ENCODE assay signal across 18 cellular contexts in the genomic region with DNA sequence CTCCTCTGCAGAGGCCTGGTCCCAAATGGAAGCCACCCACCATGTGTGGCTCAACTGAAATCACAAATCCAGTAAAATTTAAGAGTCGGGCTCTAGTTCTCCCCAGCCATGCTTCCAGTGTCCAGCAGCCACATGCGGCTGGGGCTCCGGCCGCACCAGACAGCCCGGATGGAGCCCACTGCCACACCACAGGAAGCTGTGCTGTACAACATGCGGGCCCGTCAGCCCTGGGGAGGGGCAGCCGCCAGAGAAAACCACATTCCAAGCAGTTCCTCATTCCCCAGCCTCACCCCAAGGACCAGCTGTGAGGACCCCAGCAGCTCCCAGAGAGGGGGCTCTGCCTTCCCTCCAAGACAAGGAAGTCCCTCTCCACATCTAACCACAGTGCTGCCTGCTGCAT.
DNase-seq lines count a peak whose midpoint lies in the region; ATAC-seq and TF ChIP-seq lines count a peak whose summit lies in the region.
"Had no signal": no experiment of that assay in that cellular context is flagged by ENCODE, and none has a peak within 500 bp of the region (broad histone marks: within the 10 kb centered on the region; RNA-seq: fewer than 3 reads in every experiment).

No MANE protein-coding gene starts in this region.

- 40 to 70% (median 63%) methylated on average over 1 to 8 of the region's 8 CpGs; no CpG with 5 or more reads in 1 of the 4 donors for WGBS in adrenal gland, 4 donors

- TF ChIP-seq CTCF in A673 (conservative IDR thresholded peaks at IDR 0.05; ENCODE audit: low read depth, low read length) (no peak), adrenal gland (IDR thresholded peaks at IDR 0.05) (no peak), neutrophil (IDR thresholded peaks at IDR 0.05) (no peak), brain microvascular endothelial cell (IDR thresholded peaks at IDR 0.05; ENCODE audit: low read depth, low read length, missing control alignments) (no peak)

- BruUV-seq in A673 (replicated peaks; lab: Mats Ljungman, UMichigan) = no TSS peak

- intact Hi-C loops in A673 (cut with micrococcal nuclease; ENCODE audit: unreplicated experiment) (no loop called here), adrenal gland (cut with DNase I) (no loop called here), Right ventricle myocardium superior (cut with DNase I) (no loop called here)

- ATAC-seq in Right ventricle myocardium superior (ENCODE audit: poor library complexity) = peak; percentile 1
- ATAC-seq: A549, body of pancreas, foreskin keratinocyte had no signal

- CTCF ChIA-PET in A673 (lab: Charles Lee) = no interaction called here

- DNase-seq in A673 (ENCODE audit: low spot score) (no peak), adrenal gland (peak in 5 of 7 donors; percentile 51 to 79 (median 65)), Right ventricle myocardium superior (peak; percentile 70), brain microvascular endothelial cell (no peak), NCI-H446 treated with DMSO at 0.1 percent for 48 hours (lab: John Stamatoyannopoulos, UW) (no peak), NCI-H1930 (lab: John Stamatoyannopoulos, UW) (no peak)
- no peak for DNase-seq in stimulated activated CD4-positive, alpha-beta T cell treated with anti-CD3 and anti-CD28 coated beads, Interleukin-15, amount 100 ng/mL, for 24 hours
- DNase-seq: activated CD4-positive, CD25-positive, alpha-beta regulatory T cell; activated effector memory CD4-positive, alpha-beta T cell treated with anti-CD3 and anti-CD28 coated beads, Interleukin-2, amount 50 U/mL, for 16 hours; COR-L47; foreskin keratinocyte; MG63; NCI-H2081; NCI-H748 treated with DMSO at 0.1 percent for 48 hours; pancreas had no signal

- TF ChIP-seq POLR2A in adrenal gland (IDR thresholded peaks at IDR 0.05) = no peak

- H3K9me3 ChIP-seq in A673 (ENCODE audit: low read depth, low read length, poor library complexity, severe bottlenecking) (no peaks in the 10 kb centered on the region), adrenal gland (replicated peaks in 1 of 3) (no peaks in the 10 kb centered on the region), neutrophil (no peaks in the 10 kb centered on the region)
- H3K9me3 ChIP-seq: A549, body of pancreas, MG63, pancreas had no signal

- H3K4me1 ChIP-seq in A673 (ENCODE audit: insufficient read depth, low read length, poor library complexity, severe bottlenecking) = peaks cover 23% of the 10 kb centered on the region
- H3K4me1 ChIP-seq in adrenal gland (replicated peaks in 1 of 2) = peaks cover 17 to 39% of the 10 kb centered on the region in 2 donors
- peaks cover 21 to 22% of the 10 kb centered on the region in 2 experiments for H3K4me1 ChIP-seq in neutrophil (ENCODE audit: control insufficient read depth in 1 of 2, insufficient read depth in 1 of 2, low read depth in 1 of 2, low read length in 1 of 2)
- H3K4me1 ChIP-seq: A549, body of pancreas, foreskin keratinocyte, pancreas had no signal

- H3K27me3 ChIP-seq in A673 (replicated peaks; ENCODE audit: insufficient read depth, low read depth, low read length, poor library complexity) (no peaks in the 10 kb centered on the region), adrenal gland (no peaks in the 10 kb centered on the region), neutrophil (no peaks in the 10 kb centered on the region), brain microvascular endothelial cell (replicated peaks) (no peaks in the 10 kb centered on the region)
- H3K27me3 ChIP-seq: body of pancreas, foreskin keratinocyte, MG63, pancreas had no signal

- in situ Hi-C loops in brain microvascular endothelial cell (cut with HindIII; ENCODE audit: low pct_ligation_motif_present, low sequenced_read_pairs) = no loop called here

- peaks cover 33% of the 10 kb centered on the region for H3K36me3 ChIP-seq in A673 (ENCODE audit: insufficient read depth, low read length, poor library complexity, severe bottlenecking)
- peaks cover 0 to 20% of the 10 kb centered on the region in 2 donors for H3K36me3 ChIP-seq in adrenal gland (replicated peaks in 1 of 2)
- H3K36me3 ChIP-seq in neutrophil = peaks cover 42% of the 10 kb centered on the region
- H3K36me3 ChIP-seq in brain microvascular endothelial cell (replicated peaks) = peaks cover 24% of the 10 kb centered on the region

- H3K27ac ChIP-seq in A673 (ENCODE audit: low read depth, low read length, poor library complexity, severe bottlenecking) = peak overlapping the region; percentile 40
- H3K27ac ChIP-seq in adrenal gland = peak overlapping the region in 2 of 5 donors; percentile 60 to 75
- H3K27ac ChIP-seq in neutrophil = peak overlapping the region; percentile 66
- no peak overlapping the region for H3K27ac ChIP-seq in brain microvascular endothelial cell
- H3K27ac ChIP-seq: foreskin keratinocyte, pancreas had no signal

- H3K4me3 ChIP-seq in A673 (ENCODE audit: low read depth, low read length, poor library complexity, severe bottlenecking) (no peak overlapping the region), adrenal gland (no peak overlapping the region), neutrophil (ENCODE audit: low read depth in 1 of 2, low read length in 1 of 2) (peak overlapping the region; percentile 8 to 35), brain microvascular endothelial cell (ENCODE audit: low read depth, low read length) (no peak overlapping the region)
- H3K4me3 ChIP-seq: A549, body of pancreas, MG63, pancreas had no signal

- POLR2A ChIA-PET in A673 (lab: Charles Lee; ENCODE audit: low non-redundant PET) = no interaction called here

Comparison
In these comparisons a context has a peak if more than half of its experiments do, and no peak if none do; other contexts are left out.
1. DNase-seq: peak in adrenal gland (5 of 7) and Right ventricle myocardium superior (single experiment); none in A673 (single experiment), stimulated activated CD4-positive, alpha-beta T cell treated with anti-CD3 and anti-CD28 coated beads, Interleukin-15, amount 100 ng/mL, for 24 hours (single experiment), brain microvascular endothelial cell (single experiment), NCI-H446 treated with DMSO at 0.1 percent for 48 hours (single experiment) and NCI-H1930 (0 of 2).
2. H3K4me3 ChIP-seq: peak in neutrophil (2 of 2); none in A673 (single experiment), adrenal gland (0 of 4) and brain microvascular endothelial cell (single experiment).